ENCODE assay signal across 19 cellular contexts in the genomic region with DNA sequence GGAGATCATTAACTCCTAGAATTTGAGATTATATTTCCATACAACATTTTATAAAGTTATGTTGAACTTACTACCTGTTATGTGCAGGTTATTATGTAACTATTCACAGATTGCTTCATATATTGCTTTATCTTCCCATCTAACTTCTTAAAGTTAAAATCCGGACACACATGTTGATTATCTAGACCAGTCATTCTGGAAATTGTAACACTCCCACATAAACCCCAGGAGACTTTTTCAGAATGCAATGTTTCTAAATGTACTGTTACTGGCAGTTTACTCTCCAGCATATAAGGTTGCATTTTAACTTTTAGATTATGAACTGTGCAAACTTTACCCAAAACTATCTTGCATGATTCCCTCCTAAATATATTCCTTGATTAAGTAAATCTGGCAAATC.
DNase-seq lines count a peak whose midpoint lies in the region; FAIRE-seq and TF ChIP-seq lines count a peak whose summit lies in the region.
"Had no signal": no experiment of that assay in that cellular context is flagged by ENCODE, and none has a peak within 500 bp of the region (broad histone marks: within the 10 kb centered on the region; RNA-seq: fewer than 3 reads in every experiment).

No MANE protein-coding gene starts in this region.

- H3K4me3 ChIP-seq in SK-N-MC (0 out of 2 replicates have a peak overlapping the region, but pooled peaks have one; percentile 19), fibroblast of the aortic adventitia (ENCODE audit: low read depth, low read length) (no peak overlapping the region)
- H3K4me3 ChIP-seq: A549 had no signal

- no peak for TF ChIP-seq CTCF in fibroblast of the aortic adventitia (IDR thresholded peaks at IDR 0.05; ENCODE audit: insufficient read depth, low read length)
- no peak for TF ChIP-seq CTCF in MCF 10A (IDR thresholded peaks at IDR 0.05; ENCODE audit: unreplicated experiment)

- H3K4me3 Mint-ChIP-seq in MCF 10A (ENCODE audit: unreplicated experiment) = no peak overlapping the region
- H3K4me3 Mint-ChIP-seq: B cell; CD8-positive, alpha-beta T cell; IgD-negative memory B cell had no signal

- no peaks in the 10 kb centered on the region for H3K9me3 Mint-ChIP-seq in MCF 10A (ENCODE audit: unreplicated experiment)
- H3K9me3 Mint-ChIP-seq: CD8-positive, alpha-beta T cell; IgD-negative memory B cell had no signal

- no TSS peak for BruUV-seq in MCF 10A (replicated peaks; lab: Mats Ljungman, UMichigan)

- peak; percentile 33 for FAIRE-seq in GM19239 (lab: Jason Lieb, UNC)
- peak; percentile 62 for FAIRE-seq in colon (lab: Jason Lieb, UNC)
- FAIRE-seq: A549 had no signal

- H3K27me3 Mint-ChIP-seq in MCF 10A (ENCODE audit: insufficient read depth, unreplicated experiment) = no peaks in the 10 kb centered on the region
- H3K27me3 Mint-ChIP-seq: B cell, IgD-negative memory B cell had no signal

- DNase-seq in GM19239 (ENCODE audit: insufficient read length, low spot score) (no peak), SK-N-MC (ENCODE audit: low read depth, low spot score) (no peak), fibroblast of the aortic adventitia (ENCODE audit: low read depth) (peak; percentile 25), NCI-H524 (lab: John Stamatoyannopoulos, UW) (no peak), MCF 10A (ENCODE audit: unreplicated experiment) (no peak), mesenteric fat pad (ENCODE audit: low spot score) (no peak)
- DNase-seq: CD8-positive, alpha-beta T cell; DMS79 treated with DMSO at 0.1 percent for 48 hours; NCI-H1092 treated with DMSO at 0.1 percent for 48 hours; NCI-H1436; NCI-H187 treated with DMSO at 0.1 percent for 48 hours; NCI-H2171 treated with DMSO at 0.1 percent for 48 hours; NCI-H526; SHP77 treated with DMSO at 0.1 percent for 48 hours had no signal

- no peak overlapping the region for H3K27ac Mint-ChIP-seq in MCF 10A (ENCODE audit: low read depth, unreplicated experiment)
- H3K27ac Mint-ChIP-seq: B cell; CD8-positive, alpha-beta T cell; IgD-negative memory B cell had no signal

- intact Hi-C loops in MCF 10A (cut with micrococcal nuclease) = no loop called here

- peak overlapping the region; percentile 69; the same call in 1 of the 2 replicates for H3K27ac ChIP-seq in SK-N-MC
- H3K27ac ChIP-seq: A549, C4-2B had no signal

- H3K4me1 Mint-ChIP-seq in MCF 10A (ENCODE audit: insufficient read depth, unreplicated experiment) = no peaks in the 10 kb centered on the region
- H3K4me1 Mint-ChIP-seq: B cell, IgD-negative memory B cell had no signal

- H3K36me3 Mint-ChIP-seq in MCF 10A (ENCODE audit: insufficient read depth, unreplicated experiment) = peaks cover 11% of the 10 kb centered on the region

- H3K9ac ChIP-seq in SK-N-MC (ENCODE audit: insufficient read length) = no peak overlapping the region

- H3K36me3 ChIP-seq in SK-N-MC (ENCODE audit: insufficient read depth, low read length) = no peaks in the 10 kb centered on the region

- no peaks in the 10 kb centered on the region for H3K9me3 ChIP-seq in SK-N-MC (ENCODE audit: low read depth, low read length)
- H3K9me3 ChIP-seq: A549 had no signal

- POLR2A ChIA-PET in MCF 10A (lab: Yijun Ruan, JAX) = interaction anchor here (0.8 kb wide), 2 partner anchors 8 to 9 kb away, joined by 3 read pairs; no protein-coding TSS in a partner anchor

- CTCF ChIA-PET in MCF 10A (lab: Yijun Ruan, JAX) = interaction anchor here (0.9 kb wide), 1 partner anchor 9 kb away, joined by 3 read pairs; no protein-coding TSS in a partner anchor
